1 cellular context compared by ENCODE assay signal in the genomic region with DNA sequence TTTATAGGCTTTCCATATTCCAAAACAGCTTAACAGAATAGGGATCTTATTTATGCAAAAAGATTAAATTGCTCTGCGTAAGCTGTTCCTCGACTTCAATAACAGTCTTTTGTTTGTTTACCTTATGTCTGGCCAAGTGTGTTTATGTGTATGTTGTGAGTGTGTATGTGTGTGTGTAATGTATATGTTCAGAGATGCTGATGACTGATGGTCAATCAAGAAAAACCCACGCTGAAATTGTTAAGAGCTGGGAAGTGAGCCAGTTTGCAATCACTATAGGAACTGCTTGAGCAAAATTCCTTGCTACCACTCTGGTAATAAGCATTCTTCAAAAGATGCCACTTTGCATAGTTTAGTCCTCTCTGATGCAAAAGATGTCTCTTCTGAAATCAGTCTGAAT.
TF ChIP-seq lines count a peak whose summit lies in the region.

No MANE protein-coding gene starts in this region.

TF ChIP-seq in HEK293, 187 proteins besides CTCF, POLR2A, EP300 and RAD21 (continued from another document):
- TF ChIP-seq, protein P1, sequence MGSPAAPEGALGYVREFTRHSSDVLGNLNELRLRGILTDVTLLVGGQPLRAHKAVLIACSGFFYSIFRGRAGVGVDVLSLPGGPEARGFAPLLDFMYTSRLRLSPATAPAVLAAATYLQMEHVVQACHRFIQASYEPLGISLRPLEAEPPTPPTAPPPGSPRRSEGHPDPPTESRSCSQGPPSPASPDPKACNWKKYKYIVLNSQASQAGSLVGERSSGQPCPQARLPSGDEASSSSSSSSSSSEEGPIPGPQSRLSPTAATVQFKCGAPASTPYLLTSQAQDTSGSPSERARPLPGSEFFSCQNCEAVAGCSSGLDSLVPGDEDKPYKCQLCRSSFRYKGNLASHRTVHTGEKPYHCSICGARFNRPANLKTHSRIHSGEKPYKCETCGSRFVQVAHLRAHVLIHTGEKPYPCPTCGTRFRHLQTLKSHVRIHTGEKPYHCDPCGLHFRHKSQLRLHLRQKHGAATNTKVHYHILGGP (tag by site-specific recombination; IDR thresholded peaks at IDR 0.05), result peak; percentile 68; the same call in 1 of the 2 replicates
- TF ChIP-seq OVOL3 (tag by site-specific recombination; IDR thresholded peaks at IDR 0.05) (peak; percentile 69; the same call in 1 of the 2 replicates), ZNF548 (tag by site-specific recombination; IDR thresholded peaks at IDR 0.05) (no peak), ZNF791 (tag by site-specific recombination; IDR thresholded peaks at IDR 0.05) (no peak), ZBTB6 (tag by site-specific recombination; IDR thresholded peaks at IDR 0.05) (no peak)
- TF ChIP-seq, protein P2, sequence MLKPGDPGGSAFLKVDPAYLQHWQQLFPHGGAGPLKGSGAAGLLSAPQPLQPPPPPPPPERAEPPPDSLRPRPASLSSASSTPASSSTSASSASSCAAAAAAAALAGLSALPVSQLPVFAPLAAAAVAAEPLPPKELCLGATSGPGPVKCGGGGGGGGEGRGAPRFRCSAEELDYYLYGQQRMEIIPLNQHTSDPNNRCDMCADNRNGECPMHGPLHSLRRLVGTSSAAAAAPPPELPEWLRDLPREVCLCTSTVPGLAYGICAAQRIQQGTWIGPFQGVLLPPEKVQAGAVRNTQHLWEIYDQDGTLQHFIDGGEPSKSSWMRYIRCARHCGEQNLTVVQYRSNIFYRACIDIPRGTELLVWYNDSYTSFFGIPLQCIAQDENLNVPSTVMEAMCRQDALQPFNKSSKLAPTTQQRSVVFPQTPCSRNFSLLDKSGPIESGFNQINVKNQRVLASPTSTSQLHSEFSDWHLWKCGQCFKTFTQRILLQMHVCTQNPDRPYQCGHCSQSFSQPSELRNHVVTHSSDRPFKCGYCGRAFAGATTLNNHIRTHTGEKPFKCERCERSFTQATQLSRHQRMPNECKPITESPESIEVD (tag by site-specific recombination; IDR thresholded peaks at IDR 0.05), result peak; percentile 67
TF ChIP-seq in HEK293: peak in this region for 9.
